1 cellular context compared by ENCODE assay signal in the genomic region with DNA sequence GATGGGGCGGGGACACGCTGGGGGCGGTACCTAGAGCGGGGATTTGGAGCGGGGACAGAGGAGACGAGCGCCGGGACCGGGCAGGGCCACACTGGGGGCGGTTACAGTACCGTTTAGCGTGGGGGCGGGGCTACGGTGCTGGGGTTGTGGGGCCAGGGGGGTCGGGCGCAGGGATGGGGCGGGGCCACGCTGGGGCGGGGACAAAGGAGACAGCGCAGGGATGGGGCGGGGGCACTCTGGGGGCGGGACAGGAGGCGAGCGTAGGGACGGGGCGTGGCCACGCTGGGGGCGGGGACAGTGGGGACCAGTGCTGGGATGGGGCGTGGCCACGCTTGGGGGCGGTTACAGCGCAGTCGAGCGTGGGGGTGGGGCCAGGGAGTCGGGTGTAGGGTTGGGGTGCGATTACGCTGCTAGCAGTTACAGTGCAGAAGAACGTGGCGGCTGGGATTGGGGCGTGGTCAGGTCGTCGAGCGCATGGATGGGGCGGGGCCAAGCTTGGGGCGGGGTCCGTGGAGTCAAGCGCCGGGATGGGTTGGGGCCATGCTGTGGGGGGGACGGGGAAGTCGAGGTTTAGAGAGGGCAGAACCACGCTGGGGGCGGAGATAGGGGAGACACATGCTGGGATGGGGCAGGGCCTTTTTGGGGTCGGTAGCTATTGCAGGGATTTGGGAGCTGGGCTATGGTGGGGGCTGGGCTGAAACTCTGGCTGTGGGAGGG.
A peak's percentile ranks its signal among the peaks of the same experiment; 100 is the strongest.
TF ChIP-seq lines count a peak whose summit lies in the region.

No MANE protein-coding gene starts in this region.

TF ChIP-seq in HepG2, 621 proteins besides CTCF, POLR2A, EP300 and RAD21 (continued from another document and continues in another):
- TF ChIP-seq, protein P1, sequence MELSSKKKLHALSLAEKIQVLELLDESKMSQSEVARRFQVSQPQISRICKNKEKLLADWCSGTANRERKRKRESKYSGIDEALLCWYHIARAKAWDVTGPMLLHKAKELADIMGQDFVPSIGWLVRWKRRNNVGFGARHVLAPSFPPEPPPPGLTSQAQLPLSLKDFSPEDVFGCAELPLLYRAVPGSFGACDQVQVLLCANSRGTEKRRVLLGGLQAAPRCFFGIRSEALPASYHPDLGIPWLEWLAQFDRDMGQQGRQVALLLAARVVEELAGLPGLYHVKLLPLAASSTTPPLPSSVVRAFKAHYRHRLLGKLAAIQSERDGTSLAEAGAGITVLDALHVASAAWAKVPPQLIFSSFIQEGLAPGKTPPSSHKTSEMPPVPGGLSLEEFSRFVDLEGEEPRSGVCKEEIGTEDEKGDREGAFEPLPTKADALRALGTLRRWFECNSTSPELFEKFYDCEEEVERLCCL (CRISPR knock-in tag; IDR thresholded peaks at IDR 0.05; ENCODE audit: borderline replicate concordance), result no peak
- TF ChIP-seq HNRNPK (IDR thresholded peaks at IDR 0.05; ENCODE audit: low read depth, low read length, poor library complexity, severe bottlenecking) (peak; percentile 8), RORA (CRISPR knock-in tag; IDR thresholded peaks at IDR 0.05) (no peak), ZNF773 (CRISPR knock-in tag; IDR thresholded peaks at IDR 0.05; ENCODE audit: borderline replicate concordance) (no peak), SMARCE1 (IDR thresholded peaks at IDR 0.05; ENCODE audit: borderline replicate concordance) (no peak), NFKB2 (CRISPR knock-in tag; IDR thresholded peaks at IDR 0.05; ENCODE audit: borderline replicate concordance) (no peak), ZNF546 (CRISPR knock-in tag; conservative IDR thresholded peaks at IDR 0.05) (no peak), ZNF619 (CRISPR knock-in tag; IDR thresholded peaks at IDR 0.05) (no peak), MTF1 (CRISPR knock-in tag; IDR thresholded peaks at IDR 0.05) (no peak), ZNF589 (CRISPR knock-in tag; conservative IDR thresholded peaks at IDR 0.05) (no peak), ZNF775 (CRISPR knock-in tag; IDR thresholded peaks at IDR 0.05; ENCODE audit: borderline replicate concordance) (no peak), XRCC5 (optimal IDR thresholded peaks at IDR 0.05; ENCODE audit: low read length) (no peak), RXRA (CRISPR knock-in tag; IDR thresholded peaks at IDR 0.05) (no peak), ZNF180 (CRISPR knock-in tag; IDR thresholded peaks at IDR 0.05; ENCODE audit: borderline replicate concordance, low read depth) (no peak), ZNF3 (CRISPR knock-in tag; IDR thresholded peaks at IDR 0.05) (no peak), ZNF121 (CRISPR knock-in tag; IDR thresholded peaks at IDR 0.05) (no peak), ZNF138 (CRISPR knock-in tag; IDR thresholded peaks at IDR 0.05; ENCODE audit: low read depth) (no peak), GABPA (IDR thresholded peaks at IDR 0.05; ENCODE audit: low read depth, low read length) (no peak), GABPA (CRISPR knock-in tag; IDR thresholded peaks at IDR 0.05; ENCODE audit: low read depth) (0 out of 2 replicates have a peak, but pooled peaks have one; percentile 25), HOXD1 (CRISPR knock-in tag; IDR thresholded peaks at IDR 0.05) (no peak), NBN (conservative IDR thresholded peaks at IDR 0.05) (no peak), KLF6 (CRISPR knock-in tag; IDR thresholded peaks at IDR 0.05) (no peak), GLI4 (CRISPR knock-in tag; IDR thresholded peaks at IDR 0.05; ENCODE audit: borderline replicate concordance) (no peak), HCFC1 (IDR thresholded peaks at IDR 0.05; ENCODE audit: low read depth, low read length) (no peak), IRX3 (CRISPR knock-in tag; IDR thresholded peaks at IDR 0.05; ENCODE audit: borderline replicate concordance, low read depth) (no peak)
- TF ChIP-seq, protein P2, sequence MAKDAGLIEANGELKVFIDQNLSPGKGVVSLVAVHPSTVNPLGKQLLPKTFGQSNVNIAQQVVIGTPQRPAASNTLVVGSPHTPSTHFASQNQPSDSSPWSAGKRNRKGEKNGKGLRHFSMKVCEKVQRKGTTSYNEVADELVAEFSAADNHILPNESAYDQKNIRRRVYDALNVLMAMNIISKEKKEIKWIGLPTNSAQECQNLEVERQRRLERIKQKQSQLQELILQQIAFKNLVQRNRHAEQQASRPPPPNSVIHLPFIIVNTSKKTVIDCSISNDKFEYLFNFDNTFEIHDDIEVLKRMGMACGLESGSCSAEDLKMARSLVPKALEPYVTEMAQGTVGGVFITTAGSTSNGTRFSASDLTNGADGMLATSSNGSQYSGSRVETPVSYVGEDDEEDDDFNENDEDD (CRISPR knock-in tag; IDR thresholded peaks at IDR 0.05; ENCODE audit: borderline replicate concordance), result no peak
- TF ChIP-seq, protein P3, sequence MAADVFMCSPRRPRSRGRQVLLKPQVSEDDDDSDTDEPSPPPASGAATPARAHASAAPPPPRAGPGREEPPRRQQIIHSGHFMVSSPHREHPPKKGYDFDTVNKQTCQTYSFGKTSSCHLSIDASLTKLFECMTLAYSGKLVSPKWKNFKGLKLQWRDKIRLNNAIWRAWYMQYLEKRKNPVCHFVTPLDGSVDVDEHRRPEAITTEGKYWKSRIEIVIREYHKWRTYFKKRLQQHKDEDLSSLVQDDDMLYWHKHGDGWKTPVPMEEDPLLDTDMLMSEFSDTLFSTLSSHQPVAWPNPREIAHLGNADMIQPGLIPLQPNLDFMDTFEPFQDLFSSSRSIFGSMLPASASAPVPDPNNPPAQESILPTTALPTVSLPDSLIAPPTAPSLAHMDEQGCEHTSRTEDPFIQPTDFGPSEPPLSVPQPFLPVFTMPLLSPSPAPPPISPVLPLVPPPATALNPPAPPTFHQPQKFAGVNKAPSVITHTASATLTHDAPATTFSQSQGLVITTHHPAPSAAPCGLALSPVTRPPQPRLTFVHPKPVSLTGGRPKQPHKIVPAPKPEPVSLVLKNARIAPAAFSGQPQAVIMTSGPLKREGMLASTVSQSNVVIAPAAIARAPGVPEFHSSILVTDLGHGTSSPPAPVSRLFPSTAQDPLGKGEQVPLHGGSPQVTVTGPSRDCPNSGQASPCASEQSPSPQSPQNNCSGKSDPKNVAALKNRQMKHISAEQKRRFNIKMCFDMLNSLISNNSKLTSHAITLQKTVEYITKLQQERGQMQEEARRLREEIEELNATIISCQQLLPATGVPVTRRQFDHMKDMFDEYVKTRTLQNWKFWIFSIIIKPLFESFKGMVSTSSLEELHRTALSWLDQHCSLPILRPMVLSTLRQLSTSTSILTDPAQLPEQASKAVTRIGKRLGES (CRISPR knock-in tag; IDR thresholded peaks at IDR 0.05; ENCODE audit: borderline replicate concordance), result no peak
- TF ChIP-seq, protein P4, sequence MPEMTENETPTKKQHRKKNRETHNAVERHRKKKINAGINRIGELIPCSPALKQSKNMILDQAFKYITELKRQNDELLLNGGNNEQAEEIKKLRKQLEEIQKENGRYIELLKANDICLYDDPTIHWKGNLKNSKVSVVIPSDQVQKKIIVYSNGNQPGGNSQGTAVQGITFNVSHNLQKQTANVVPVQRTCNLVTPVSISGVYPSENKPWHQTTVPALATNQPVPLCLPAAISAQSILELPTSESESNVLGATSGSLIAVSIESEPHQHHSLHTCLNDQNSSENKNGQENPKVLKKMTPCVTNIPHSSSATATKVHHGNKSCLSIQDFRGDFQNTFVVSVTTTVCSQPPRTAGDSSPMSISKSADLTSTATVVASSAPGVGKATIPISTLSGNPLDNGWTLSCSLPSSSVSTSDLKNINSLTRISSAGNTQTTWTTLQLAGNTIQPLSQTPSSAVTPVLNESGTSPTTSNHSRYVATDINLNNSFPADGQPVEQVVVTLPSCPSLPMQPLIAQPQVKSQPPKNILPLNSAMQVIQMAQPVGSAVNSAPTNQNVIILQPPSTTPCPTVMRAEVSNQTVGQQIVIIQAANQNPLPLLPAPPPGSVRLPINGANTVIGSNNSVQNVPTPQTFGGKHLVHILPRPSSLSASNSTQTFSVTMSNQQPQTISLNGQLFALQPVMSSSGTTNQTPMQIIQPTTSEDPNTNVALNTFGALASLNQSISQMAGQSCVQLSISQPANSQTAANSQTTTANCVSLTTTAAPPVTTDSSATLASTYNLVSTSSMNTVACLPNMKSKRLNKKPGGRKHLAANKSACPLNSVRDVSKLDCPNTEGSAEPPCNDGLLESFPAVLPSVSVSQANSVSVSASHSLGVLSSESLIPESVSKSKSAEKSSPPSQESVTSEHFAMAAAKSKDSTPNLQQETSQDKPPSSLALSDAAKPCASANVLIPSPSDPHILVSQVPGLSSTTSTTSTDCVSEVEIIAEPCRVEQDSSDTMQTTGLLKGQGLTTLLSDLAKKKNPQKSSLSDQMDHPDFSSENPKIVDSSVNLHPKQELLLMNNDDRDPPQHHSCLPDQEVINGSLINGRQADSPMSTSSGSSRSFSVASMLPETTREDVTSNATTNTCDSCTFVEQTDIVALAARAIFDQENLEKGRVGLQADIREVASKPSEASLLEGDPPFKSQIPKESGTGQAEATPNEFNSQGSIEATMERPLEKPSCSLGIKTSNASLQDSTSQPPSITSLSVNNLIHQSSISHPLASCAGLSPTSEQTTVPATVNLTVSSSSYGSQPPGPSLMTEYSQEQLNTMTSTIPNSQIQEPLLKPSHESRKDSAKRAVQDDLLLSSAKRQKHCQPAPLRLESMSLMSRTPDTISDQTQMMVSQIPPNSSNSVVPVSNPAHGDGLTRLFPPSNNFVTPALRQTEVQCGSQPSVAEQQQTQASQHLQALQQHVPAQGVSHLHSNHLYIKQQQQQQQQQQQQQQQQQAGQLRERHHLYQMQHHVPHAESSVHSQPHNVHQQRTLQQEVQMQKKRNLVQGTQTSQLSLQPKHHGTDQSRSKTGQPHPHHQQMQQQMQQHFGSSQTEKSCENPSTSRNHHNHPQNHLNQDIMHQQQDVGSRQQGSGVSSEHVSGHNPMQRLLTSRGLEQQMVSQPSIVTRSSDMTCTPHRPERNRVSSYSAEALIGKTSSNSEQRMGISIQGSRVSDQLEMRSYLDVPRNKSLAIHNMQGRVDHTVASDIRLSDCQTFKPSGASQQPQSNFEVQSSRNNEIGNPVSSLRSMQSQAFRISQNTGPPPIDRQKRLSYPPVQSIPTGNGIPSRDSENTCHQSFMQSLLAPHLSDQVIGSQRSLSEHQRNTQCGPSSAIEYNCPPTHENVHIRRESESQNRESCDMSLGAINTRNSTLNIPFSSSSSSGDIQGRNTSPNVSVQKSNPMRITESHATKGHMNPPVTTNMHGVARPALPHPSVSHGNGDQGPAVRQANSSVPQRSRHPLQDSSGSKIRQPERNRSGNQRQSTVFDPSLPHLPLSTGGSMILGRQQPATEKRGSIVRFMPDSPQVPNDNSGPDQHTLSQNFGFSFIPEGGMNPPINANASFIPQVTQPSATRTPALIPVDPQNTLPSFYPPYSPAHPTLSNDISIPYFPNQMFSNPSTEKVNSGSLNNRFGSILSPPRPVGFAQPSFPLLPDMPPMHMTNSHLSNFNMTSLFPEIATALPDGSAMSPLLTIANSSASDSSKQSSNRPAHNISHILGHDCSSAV (CRISPR knock-in tag; IDR thresholded peaks at IDR 0.05; ENCODE audit: borderline replicate concordance), result no peak
- TF ChIP-seq, protein P5, sequence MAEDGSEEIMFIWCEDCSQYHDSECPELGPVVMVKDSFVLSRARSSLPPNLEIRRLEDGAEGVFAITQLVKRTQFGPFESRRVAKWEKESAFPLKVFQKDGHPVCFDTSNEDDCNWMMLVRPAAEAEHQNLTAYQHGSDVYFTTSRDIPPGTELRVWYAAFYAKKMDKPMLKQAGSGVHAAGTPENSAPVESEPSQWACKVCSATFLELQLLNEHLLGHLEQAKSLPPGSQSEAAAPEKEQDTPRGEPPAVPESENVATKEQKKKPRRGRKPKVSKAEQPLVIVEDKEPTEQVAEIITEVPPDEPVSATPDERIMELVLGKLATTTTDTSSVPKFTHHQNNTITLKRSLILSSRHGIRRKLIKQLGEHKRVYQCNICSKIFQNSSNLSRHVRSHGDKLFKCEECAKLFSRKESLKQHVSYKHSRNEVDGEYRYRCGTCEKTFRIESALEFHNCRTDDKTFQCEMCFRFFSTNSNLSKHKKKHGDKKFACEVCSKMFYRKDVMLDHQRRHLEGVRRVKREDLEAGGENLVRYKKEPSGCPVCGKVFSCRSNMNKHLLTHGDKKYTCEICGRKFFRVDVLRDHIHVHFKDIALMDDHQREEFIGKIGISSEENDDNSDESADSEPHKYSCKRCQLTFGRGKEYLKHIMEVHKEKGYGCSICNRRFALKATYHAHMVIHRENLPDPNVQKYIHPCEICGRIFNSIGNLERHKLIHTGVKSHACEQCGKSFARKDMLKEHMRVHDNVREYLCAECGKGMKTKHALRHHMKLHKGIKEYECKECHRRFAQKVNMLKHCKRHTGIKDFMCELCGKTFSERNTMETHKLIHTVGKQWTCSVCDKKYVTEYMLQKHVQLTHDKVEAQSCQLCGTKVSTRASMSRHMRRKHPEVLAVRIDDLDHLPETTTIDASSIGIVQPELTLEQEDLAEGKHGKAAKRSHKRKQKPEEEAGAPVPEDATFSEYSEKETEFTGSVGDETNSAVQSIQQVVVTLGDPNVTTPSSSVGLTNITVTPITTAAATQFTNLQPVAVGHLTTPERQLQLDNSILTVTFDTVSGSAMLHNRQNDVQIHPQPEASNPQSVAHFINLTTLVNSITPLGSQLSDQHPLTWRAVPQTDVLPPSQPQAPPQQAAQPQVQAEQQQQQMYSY (CRISPR knock-in tag; IDR thresholded peaks at IDR 0.05), result no peak
- TF ChIP-seq, protein P6, sequence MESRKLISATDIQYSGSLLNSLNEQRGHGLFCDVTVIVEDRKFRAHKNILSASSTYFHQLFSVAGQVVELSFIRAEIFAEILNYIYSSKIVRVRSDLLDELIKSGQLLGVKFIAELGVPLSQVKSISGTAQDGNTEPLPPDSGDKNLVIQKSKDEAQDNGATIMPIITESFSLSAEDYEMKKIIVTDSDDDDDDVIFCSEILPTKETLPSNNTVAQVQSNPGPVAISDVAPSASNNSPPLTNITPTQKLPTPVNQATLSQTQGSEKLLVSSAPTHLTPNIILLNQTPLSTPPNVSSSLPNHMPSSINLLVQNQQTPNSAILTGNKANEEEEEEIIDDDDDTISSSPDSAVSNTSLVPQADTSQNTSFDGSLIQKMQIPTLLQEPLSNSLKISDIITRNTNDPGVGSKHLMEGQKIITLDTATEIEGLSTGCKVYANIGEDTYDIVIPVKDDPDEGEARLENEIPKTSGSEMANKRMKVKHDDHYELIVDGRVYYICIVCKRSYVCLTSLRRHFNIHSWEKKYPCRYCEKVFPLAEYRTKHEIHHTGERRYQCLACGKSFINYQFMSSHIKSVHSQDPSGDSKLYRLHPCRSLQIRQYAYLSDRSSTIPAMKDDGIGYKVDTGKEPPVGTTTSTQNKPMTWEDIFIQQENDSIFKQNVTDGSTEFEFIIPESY (CRISPR knock-in tag; IDR thresholded peaks at IDR 0.05), result no peak
- TF ChIP-seq, protein P7, sequence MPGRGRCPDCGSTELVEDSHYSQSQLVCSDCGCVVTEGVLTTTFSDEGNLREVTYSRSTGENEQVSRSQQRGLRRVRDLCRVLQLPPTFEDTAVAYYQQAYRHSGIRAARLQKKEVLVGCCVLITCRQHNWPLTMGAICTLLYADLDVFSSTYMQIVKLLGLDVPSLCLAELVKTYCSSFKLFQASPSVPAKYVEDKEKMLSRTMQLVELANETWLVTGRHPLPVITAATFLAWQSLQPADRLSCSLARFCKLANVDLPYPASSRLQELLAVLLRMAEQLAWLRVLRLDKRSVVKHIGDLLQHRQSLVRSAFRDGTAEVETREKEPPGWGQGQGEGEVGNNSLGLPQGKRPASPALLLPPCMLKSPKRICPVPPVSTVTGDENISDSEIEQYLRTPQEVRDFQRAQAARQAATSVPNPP (CRISPR knock-in tag; IDR thresholded peaks at IDR 0.05), result no peak
- TF ChIP-seq, protein P8, sequence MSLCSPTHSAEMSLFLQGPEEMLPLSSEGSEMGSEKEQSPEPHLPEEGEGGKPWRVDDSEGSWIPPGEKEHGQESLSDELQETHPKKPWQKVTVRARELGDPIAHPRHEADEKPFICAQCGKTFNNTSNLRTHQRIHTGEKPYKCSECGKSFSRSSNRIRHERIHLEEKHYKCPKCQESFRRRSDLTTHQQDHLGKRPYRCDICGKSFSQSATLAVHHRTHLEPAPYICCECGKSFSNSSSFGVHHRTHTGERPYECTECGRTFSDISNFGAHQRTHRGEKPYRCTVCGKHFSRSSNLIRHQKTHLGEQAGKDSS (CRISPR knock-in tag; IDR thresholded peaks at IDR 0.05; ENCODE audit: borderline replicate concordance, low read depth), result no peak
